15 cellular contexts compared by ENCODE assay signal in the genomic region with DNA sequence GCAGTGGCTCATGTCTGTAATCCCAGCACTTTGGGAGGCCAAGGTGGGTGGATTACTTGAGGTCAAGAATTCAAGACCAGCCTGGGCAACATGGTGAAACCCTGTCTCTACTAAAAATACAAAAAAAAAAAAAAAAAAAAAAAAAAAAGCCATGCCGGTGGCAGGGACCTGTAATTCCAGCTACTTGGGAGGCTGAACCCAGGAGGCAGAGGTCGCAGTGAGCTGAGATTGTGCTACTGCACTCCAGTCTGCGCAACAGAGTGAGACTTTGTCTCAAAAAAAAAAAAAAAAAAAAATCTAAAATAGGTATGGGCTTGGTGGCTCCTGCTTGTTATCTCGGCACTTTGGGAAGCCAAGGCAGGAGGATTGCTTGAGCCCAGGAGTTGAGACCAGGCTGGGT. TPM values are rescaled to one million over a fixed set of nuclear protein-coding genes. Genes with fewer than 3 reads are reported as not detected.
DNase-seq lines count a peak whose midpoint lies in the region; ATAC-seq and TF ChIP-seq lines count a peak whose summit lies in the region.
"Not testable (repeated sequence)": the region's sequence is repeated elsewhere in the genome, so short reads cannot be mapped to it uniquely, and the experiment has no call there.
"Had no signal": no experiment of that assay in that cellular context is flagged by ENCODE, and none has a peak within 500 bp of the region (broad histone marks: within the 10 kb centered on the region; RNA-seq: fewer than 3 reads in every experiment).

No MANE protein-coding gene starts in this region.

- peak overlapping the region in 6 of 11 experiments; percentile 12 to 95 (median 20); a peak in 4 of 22 replicates for H3K27ac ChIP-seq in BLaER1 treated with 17β-estradiol and CSF1 and Interleukin-3, amounts not matched to agents 10 nM and 100 nM
- peak overlapping the region; percentile 100 for H3K27ac ChIP-seq in RWPE1
- peak overlapping the region; percentile 4 for H3K27ac ChIP-seq in effector memory CD4-positive, alpha-beta T cell (ENCODE audit: insufficient read depth, low read length, poor library complexity, severe bottlenecking)
- H3K27ac ChIP-seq in naive thymus-derived CD4-positive, alpha-beta T cell (ENCODE audit: low read depth, low read length) = peak overlapping the region; percentile 49
- H3K27ac ChIP-seq in upper lobe of right lung = peak overlapping the region; percentile 30

- H3K36me3 ChIP-seq in BLaER1 treated with 17β-estradiol and CSF1 and Interleukin-3, amounts not matched to agents 10 nM and 100 nM = peaks cover 0 to 66% (median 30%) of the 10 kb centered on the region in 11 experiments; a peak in 17 of 22 replicates
- H3K36me3 ChIP-seq in effector memory CD4-positive, alpha-beta T cell (ENCODE audit: control insufficient read depth, insufficient read depth, low read length) = peaks cover 27% of the 10 kb centered on the region
- H3K36me3 ChIP-seq in naive thymus-derived CD4-positive, alpha-beta T cell (ENCODE audit: control insufficient read depth in 2 of 3, insufficient read depth in 3 of 3, low read length in 3 of 3) = peaks cover 4 to 42% (median 17%) of the 10 kb centered on the region in 3 experiments
- peaks cover 34% of the 10 kb centered on the region for H3K36me3 ChIP-seq in upper lobe of right lung

- not testable (repeated sequence) for H3K9me3 Mint-ChIP-seq in activated T-cell treated with anti-CD3 and anti-CD28 coated beads, Interleukin-2, amount 50 U/mL, for 24 hours; activated T-helper 17 cell treated with anti-CD3 and anti-CD28 coated beads, Interleukin-2, amount 50 U/mL, for 72 hours; naive thymus-derived CD4-positive, alpha-beta T cell

- TF ChIP-seq CTCF in RWPE1 (conservative IDR thresholded peaks at IDR 0.05; ENCODE audit: low read depth); upper lobe of right lung (IDR thresholded peaks at IDR 0.05): not testable (repeated sequence)

- H3K9ac ChIP-seq in BLaER1 treated with 17β-estradiol and CSF1 and Interleukin-3, amounts not matched to agents 10 nM and 100 nM = peak overlapping the region in 5 of 11 experiments; percentile 79 to 96 (median 91); a peak in 9 of 22 replicates

- H3K27me3 ChIP-seq in BLaER1 treated with 17β-estradiol and CSF1 and Interleukin-3, amounts not matched to agents 10 nM and 100 nM; effector memory CD4-positive, alpha-beta T cell (replicated peaks; ENCODE audit: control insufficient read depth, insufficient read depth, low read length, poor library complexity, severe bottlenecking); naive thymus-derived CD4-positive, alpha-beta T cell (ENCODE audit: control insufficient read depth in 2 of 2, insufficient read depth in 2 of 2, low read length in 2 of 2); upper lobe of right lung: not testable (repeated sequence)

- ATAC-seq in activated T-helper 17 cell treated with anti-CD3 and anti-CD28 coated beads, Interleukin-2, amount 50 U/mL, for 72 hours (replicated peaks); naive thymus-derived CD4-positive, alpha-beta T cell; upper lobe of right lung: not testable (repeated sequence)

- peaks cover 0 to 68% (median 0%) of the 10 kb centered on the region in 11 experiments; a peak in 7 of 22 replicates for H4K20me1 ChIP-seq in BLaER1 treated with 17β-estradiol and CSF1 and Interleukin-3, amounts not matched to agents 10 nM and 100 nM

- not testable (repeated sequence) for H3K9me3 ChIP-seq in BLaER1 treated with 17β-estradiol and CSF1 and Interleukin-3, amounts not matched to agents 10 nM and 100 nM (replicated peaks in 1 of 11); effector memory CD4-positive, alpha-beta T cell (ENCODE audit: control insufficient read depth, low read length); naive thymus-derived CD4-positive, alpha-beta T cell (ENCODE audit: control insufficient read depth in 2 of 3, low read length in 3 of 3); upper lobe of right lung

- intact Hi-C loops in naive thymus-derived CD4-positive, alpha-beta T cell (cut with micrococcal nuclease); upper lobe of right lung (cut with DNase I): not testable (repeated sequence)

- H3K4me3 ChIP-seq in BLaER1 treated with 17β-estradiol and CSF1 and Interleukin-3, amounts not matched to agents 10 nM and 100 nM = peak overlapping the region in 5 of 10 experiments; percentile 67 to 93 (median 88); a peak in 8 of 20 replicates
- not testable (repeated sequence) for H3K4me3 ChIP-seq in effector memory CD4-positive, alpha-beta T cell (ENCODE audit: insufficient read depth, low read depth, low read length, poor library complexity, severe bottlenecking); naive thymus-derived CD4-positive, alpha-beta T cell (ENCODE audit: low read length); upper lobe of right lung

- H3K4me1 ChIP-seq in BLaER1 treated with 17β-estradiol and CSF1 and Interleukin-3, amounts not matched to agents 10 nM and 100 nM = peaks cover 83 to 100% (median 92%) of the 10 kb centered on the region in 10 experiments
- H3K4me1 ChIP-seq in effector memory CD4-positive, alpha-beta T cell (ENCODE audit: control insufficient read depth, insufficient read depth, low read length, poor library complexity, severe bottlenecking) = peaks cover 44% of the 10 kb centered on the region
- H3K4me1 ChIP-seq in naive thymus-derived CD4-positive, alpha-beta T cell (ENCODE audit: control insufficient read depth in 2 of 2, insufficient read depth in 2 of 2, low read length in 2 of 2) = peaks cover 37 to 47% of the 10 kb centered on the region in 2 donors
- peaks cover 66% of the 10 kb centered on the region for H3K4me1 ChIP-seq in upper lobe of right lung

- CTCF ChIA-PET in HEK293T (lab: Yijun Ruan, JAX) = not testable (repeated sequence)
- CTCF ChIA-PET in RWPE1 (lab: Yijun Ruan, JAX) = interaction anchor here (0.6 kb wide), 1 partner anchor 70 kb away, joined by 3 read pairs; no protein-coding TSS in a partner anchor
- CTCF ChIA-PET in naive thymus-derived CD4-positive, alpha-beta T cell (lab: Charles Lee) = interaction anchor here (1.3 to 4.0 kb wide), 2 partner anchors 33 to 57 kb away, joined by 3 to 26 read pairs; no protein-coding TSS in a partner anchor

- POLR2A ChIA-PET in HEK293T (lab: Yijun Ruan, JAX); RWPE1 (lab: Yijun Ruan, JAX; ENCODE audit: low non-redundant PET): not testable (repeated sequence)
- POLR2A ChIA-PET in naive thymus-derived CD4-positive, alpha-beta T cell (lab: Charles Lee) = interaction anchor here (0.7 to 7.2 kb wide), 5 partner anchors 9 to 55 kb away, joined by 3 to 83 read pairs (median 54); partner anchors contain the start of genes DNAJC18 and SMIM33

- peak overlapping the region; percentile 55 for H3K4me3 Mint-ChIP-seq in activated T-cell treated with anti-CD3 and anti-CD28 coated beads, Interleukin-2, amount 50 U/mL, for 24 hours
- H3K4me3 Mint-ChIP-seq in activated T-helper 17 cell treated with anti-CD3 and anti-CD28 coated beads, Interleukin-2, amount 50 U/mL, for 72 hours = peak overlapping the region; percentile 95
- H3K4me3 Mint-ChIP-seq in naive thymus-derived CD4-positive, alpha-beta T cell = peak overlapping the region in 2 of 10 donors; percentile 56 to 69

- H3K4me1 Mint-ChIP-seq in activated T-cell treated with anti-CD3 and anti-CD28 coated beads, Interleukin-2, amount 50 U/mL, for 24 hours (ENCODE audit: low read depth) = peaks cover 61% of the 10 kb centered on the region
- peaks cover 39% of the 10 kb centered on the region for H3K4me1 Mint-ChIP-seq in activated T-helper 17 cell treated with anti-CD3 and anti-CD28 coated beads, Interleukin-2, amount 50 U/mL, for 72 hours
- H3K4me1 Mint-ChIP-seq in naive thymus-derived CD4-positive, alpha-beta T cell = peaks cover 39 to 68% (median 57%) of the 10 kb centered on the region in 7 donors

- peak overlapping the region; percentile 83 to 100 (median 99); a peak in 21 of 22 replicates for H3K4me2 ChIP-seq in BLaER1 treated with 17β-estradiol and CSF1 and Interleukin-3, amounts not matched to agents 10 nM and 100 nM

- not testable (repeated sequence) for H3K27ac Mint-ChIP-seq in activated T-cell treated with anti-CD3 and anti-CD28 coated beads, Interleukin-2, amount 50 U/mL, for 24 hours; activated T-helper 17 cell treated with anti-CD3 and anti-CD28 coated beads, Interleukin-2, amount 50 U/mL, for 72 hours
- peak overlapping the region in 3 of 9 donors; percentile 20 to 95 (median 83) for H3K27ac Mint-ChIP-seq in naive thymus-derived CD4-positive, alpha-beta T cell

- H3K27me3 Mint-ChIP-seq in activated T-cell treated with anti-CD3 and anti-CD28 coated beads, Interleukin-2, amount 50 U/mL, for 24 hours; activated T-helper 17 cell treated with anti-CD3 and anti-CD28 coated beads, Interleukin-2, amount 50 U/mL, for 72 hours; naive thymus-derived CD4-positive, alpha-beta T cell: not testable (repeated sequence)

- peaks cover 68% of the 10 kb centered on the region for H3K36me3 Mint-ChIP-seq in activated T-cell treated with anti-CD3 and anti-CD28 coated beads, Interleukin-2, amount 50 U/mL, for 24 hours (ENCODE audit: low read depth)
- H3K36me3 Mint-ChIP-seq in activated T-helper 17 cell treated with anti-CD3 and anti-CD28 coated beads, Interleukin-2, amount 50 U/mL, for 72 hours (ENCODE audit: low read depth) = peaks cover 79% of the 10 kb centered on the region
- peaks cover 3 to 37% (median 28%) of the 10 kb centered on the region in 5 donors for H3K36me3 Mint-ChIP-seq in naive thymus-derived CD4-positive, alpha-beta T cell

- not testable (repeated sequence) for DNase-seq in HEK293T (ENCODE audit: extremely low spot score); RWPE1 (ENCODE audit: low spot score); activated T-cell treated with anti-CD3 and anti-CD28 coated beads, Interleukin-2, amount 50 U/mL, for 24 hours; effector memory CD4-positive, alpha-beta T cell; naive thymus-derived CD4-positive, alpha-beta T cell; upper lobe of right lung

RNA-seq across cellular contexts. Expression of gene STING1, which starts 2.8 kb away (rescaled TPM):
- total RNA-seq in activated T-helper 17 cell treated with anti-CD3 and anti-CD28 coated beads, Interleukin-2, amount 50 U/mL, for 72 hours = 100 to 1,000 TPM; 360 to 423 TPM
- total RNA-seq in naive thymus-derived CD4-positive, alpha-beta T cell = 100 to 1,000 TPM; 124 to 213 (median 130) TPM
- 100 to 1,000 TPM in 1 of 2 donors, 10 to 100 TPM in 1; 84.6 to 150 TPM for polyA plus RNA-seq in naive thymus-derived CD4-positive, alpha-beta T cell
- total RNA-seq in upper lobe of right lung = 102 TPM

RNA-seq across cellular contexts. Expression of gene SMIM33, which starts 8.9 kb away (rescaled TPM):
- under 1 TPM; 0.54 to 0.90 TPM for total RNA-seq in activated T-helper 17 cell treated with anti-CD3 and anti-CD28 coated beads, Interleukin-2, amount 50 U/mL, for 72 hours
- total RNA-seq in naive thymus-derived CD4-positive, alpha-beta T cell = under 1 TPM in 3 of 5 experiments, not detected in 2; 0.14 to 0.99 (median 0.27) TPM
- polyA plus RNA-seq in naive thymus-derived CD4-positive, alpha-beta T cell = under 1 TPM; 0.09 to 0.64 TPM
- not detected for total RNA-seq in upper lobe of right lung
- total RNA-seq: GM23248, H1, H7, HFFc6 had no signal
- polyA plus RNA-seq: A549, GM23248, H1 had no signal

RNA-seq across cellular contexts. Expression of gene ECSCR, which starts 17.2 kb away (rescaled TPM):
- 1 to 10 TPM; 3.3 to 4.1 TPM for total RNA-seq in activated T-helper 17 cell treated with anti-CD3 and anti-CD28 coated beads, Interleukin-2, amount 50 U/mL, for 72 hours
- total RNA-seq in naive thymus-derived CD4-positive, alpha-beta T cell = under 1 TPM in 3 of 5 experiments, not detected in 2; 0.37 to 0.73 (median 0.38) TPM
- under 1 TPM in 1 of 2 donors, not detected in 1; 0.19 TPM for polyA plus RNA-seq in naive thymus-derived CD4-positive, alpha-beta T cell
- total RNA-seq in upper lobe of right lung = 47.2 TPM
- total RNA-seq: CD4-positive, alpha-beta T cell; GM23248 had no signal
- polyA plus RNA-seq: A549; CD8-positive, alpha-beta memory T cell had no signal

RNA-seq across cellular contexts. Expression of gene DNAJC18, which starts 40.4 kb away (rescaled TPM):
- total RNA-seq in activated T-helper 17 cell treated with anti-CD3 and anti-CD28 coated beads, Interleukin-2, amount 50 U/mL, for 72 hours = 10 to 100 TPM; 23.4 to 41.5 TPM
- 1 to 10 TPM; 2.2 to 9.7 (median 4.9) TPM for total RNA-seq in naive thymus-derived CD4-positive, alpha-beta T cell
- 1 to 10 TPM; 3.8 to 6.8 TPM for polyA plus RNA-seq in naive thymus-derived CD4-positive, alpha-beta T cell
- 11.9 TPM for total RNA-seq in upper lobe of right lung

Comparison
In these comparisons a context has a peak if more than half of its experiments do, and no peak if none do; other contexts are left out.
1. H3K27ac ChIP-seq: peak in every context shown above with its lines; median percentile 100 in RWPE1; 49 in naive thymus-derived CD4-positive, alpha-beta T cell; 30 in upper lobe of right lung; 20 in BLaER1 treated with 17β-estradiol and CSF1 and Interleukin-3, amounts not matched to agents 10 nM and 100 nM; 4 in effector memory CD4-positive, alpha-beta T cell.